Comparison of ENCODE assay signal across 9 cellular contexts in the genomic region with DNA sequence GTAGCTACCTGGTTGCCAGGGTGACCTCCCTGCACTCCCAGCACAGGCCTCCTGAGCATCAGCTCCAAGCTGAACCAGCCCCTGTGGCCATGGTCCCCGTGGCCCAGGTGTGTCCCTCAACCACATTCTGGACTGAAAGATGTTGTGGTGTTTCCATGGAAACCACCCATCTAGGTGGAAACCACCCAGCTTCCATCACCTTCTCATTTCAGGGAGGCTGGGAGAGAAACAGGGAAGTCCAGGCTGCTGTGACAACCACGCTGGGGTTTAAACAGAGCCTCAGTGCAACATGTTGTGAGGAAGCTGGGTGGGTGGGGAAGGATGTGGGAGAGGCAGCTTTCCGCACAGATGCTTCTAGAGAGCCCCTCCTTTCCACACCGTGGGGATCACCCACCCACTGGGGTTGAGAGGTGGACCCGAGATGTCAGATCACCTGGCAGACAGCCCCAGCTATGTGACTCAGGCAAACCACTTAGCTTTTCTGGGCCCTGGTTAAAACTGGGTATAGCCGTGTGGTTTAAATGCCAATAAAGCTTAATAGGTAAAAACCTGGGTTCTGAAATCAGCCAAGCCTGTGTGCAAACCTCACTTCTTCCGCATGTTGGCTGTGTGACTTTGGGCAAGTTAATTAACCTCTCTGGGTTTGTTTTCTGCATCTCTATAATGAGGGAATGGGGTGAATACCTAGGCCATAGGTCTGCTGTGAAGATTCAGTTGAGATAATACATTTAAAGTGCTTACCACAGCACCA. TPM values are rescaled to one million over a fixed set of nuclear protein-coding genes. Genes with fewer than 3 reads are reported as not detected.
DNase-seq lines count a peak whose midpoint lies in the region; ATAC-seq, FAIRE-seq and TF ChIP-seq lines count a peak whose summit lies in the region.
"Had no signal": no experiment of that assay in that cellular context is flagged by ENCODE, and none has a peak within 500 bp of the region (broad histone marks: within the 10 kb centered on the region; RNA-seq: fewer than 3 reads in every experiment).

No MANE protein-coding gene starts in this region.

- CTCF ChIA-PET in naive thymus-derived CD4-positive, alpha-beta T cell (lab: Charles Lee) = interaction anchor here (0.5 to 14.7 kb wide), 14 partner anchors 8 to 1262 kb away, joined by 3 to 379 read pairs (median 4); partner anchors contain the start of gene CD82

- H3K36me3 Mint-ChIP-seq in naive thymus-derived CD4-positive, alpha-beta T cell = peaks cover 0 to 45% (median 2%) of the 10 kb centered on the region in 5 donors

- H3K9me3 Mint-ChIP-seq in naive thymus-derived CD4-positive, alpha-beta T cell = no peaks in the 10 kb centered on the region

- WGBS in esophagus squamous epithelium, 2 donors = 47 to 75% methylated on average over 2 to 6 of the region's 7 CpGs

- H3K27me3 Mint-ChIP-seq in naive thymus-derived CD4-positive, alpha-beta T cell = no peaks in the 10 kb centered on the region

- H3K27me3 ChIP-seq in naive thymus-derived CD4-positive, alpha-beta T cell (ENCODE audit: control insufficient read depth in 2 of 2, insufficient read depth in 2 of 2, low read length in 2 of 2) = no peaks in the 10 kb centered on the region
- no peaks in the 10 kb centered on the region for H3K27me3 ChIP-seq in esophagus squamous epithelium

- H3K27ac ChIP-seq in naive thymus-derived CD4-positive, alpha-beta T cell (ENCODE audit: low read depth, low read length) = peak overlapping the region; percentile 54
- H3K27ac ChIP-seq in esophagus squamous epithelium = peak overlapping the region in 2 of 4 donors; percentile 6 to 36
- H3K27ac ChIP-seq: KMS-11 had no signal

- DNase-seq in GM19239 (ENCODE audit: insufficient read length, low spot score) = peak; percentile 22
- peak; percentile 63 to 82 for DNase-seq in activated CD8-positive, alpha-beta memory T cell treated with anti-CD3 and anti-CD28 coated beads for 4 hours (ENCODE audit: low read depth in 2 of 2)
- peak in 8 of 9 donors; percentile 35 to 57 (median 48) for DNase-seq in naive thymus-derived CD4-positive, alpha-beta T cell
- DNase-seq in esophagus squamous epithelium (lab: John Stamatoyannopoulos, UW) = no peak
- no peak for DNase-seq in NCI-H526 (lab: John Stamatoyannopoulos, UW)
- no peak for DNase-seq in posterior cingulate gyrus
- DNase-seq in SIG-M5 (lab: John Stamatoyannopoulos, UW) = no peak

- no peaks in the 10 kb centered on the region for H3K9me3 ChIP-seq in naive thymus-derived CD4-positive, alpha-beta T cell (ENCODE audit: control insufficient read depth in 2 of 3, low read length in 3 of 3)
- H3K9me3 ChIP-seq in esophagus squamous epithelium = no peaks in the 10 kb centered on the region

- no peak for TF ChIP-seq CTCF in esophagus squamous epithelium (IDR thresholded peaks at IDR 0.05)

- H3K4me3 ChIP-seq in naive thymus-derived CD4-positive, alpha-beta T cell (ENCODE audit: low read length) = no peak overlapping the region
- H3K4me3 ChIP-seq in esophagus squamous epithelium = no peak overlapping the region

- H3K36me3 ChIP-seq in naive thymus-derived CD4-positive, alpha-beta T cell (ENCODE audit: control insufficient read depth in 2 of 3, insufficient read depth in 3 of 3, low read length in 3 of 3) = peaks cover 0 to 10% (median 0%) of the 10 kb centered on the region in 3 experiments
- H3K36me3 ChIP-seq in esophagus squamous epithelium = peaks cover 0 to 95% (median 18%) of the 10 kb centered on the region in 3 donors

- peak overlapping the region; percentile 75 to 91 (median 89) for H3K27ac Mint-ChIP-seq in naive thymus-derived CD4-positive, alpha-beta T cell

- peak; percentile 93 for FAIRE-seq in GM19239 (lab: Jason Lieb, UNC)

- intact Hi-C loops in naive thymus-derived CD4-positive, alpha-beta T cell (cut with micrococcal nuclease) = loop anchor here (1.0 kb wide), 2 partner anchors 15 to 47 kb away; partner anchors contain the start of gene CD82 (in 1 of the 2)
- intact Hi-C loops in esophagus squamous epithelium (cut with DNase I) = no loop called here
- intact Hi-C loops in posterior cingulate gyrus (cut with DNase I) = no loop called here

- peak overlapping the region in 9 of 10 donors; percentile 27 to 69 (median 60) for H3K4me3 Mint-ChIP-seq in naive thymus-derived CD4-positive, alpha-beta T cell

- POLR2A ChIA-PET in naive thymus-derived CD4-positive, alpha-beta T cell (lab: Charles Lee) = interaction anchor here (0.7 to 6.0 kb wide), 15 partner anchors 10 to 65 kb away, joined by 3 to 47 read pairs (median 11); partner anchors contain the start of gene CD82

- peak; percentile 31 for ATAC-seq in HG03095 (IDR thresholded peaks at IDR 0.05; ENCODE audit: unreplicated experiment)
- peak; percentile 82 for ATAC-seq in naive thymus-derived CD4-positive, alpha-beta T cell

- H3K4me1 ChIP-seq in naive thymus-derived CD4-positive, alpha-beta T cell (ENCODE audit: control insufficient read depth in 2 of 2, insufficient read depth in 2 of 2, low read length in 2 of 2) = peaks cover 60 to 78% of the 10 kb centered on the region in 2 donors
- peaks cover 5 to 38% (median 11%) of the 10 kb centered on the region in 3 donors for H3K4me1 ChIP-seq in esophagus squamous epithelium

- TF ChIP-seq POLR2A in esophagus squamous epithelium (IDR thresholded peaks at IDR 0.05) = no peak

- H3K4me1 Mint-ChIP-seq in naive thymus-derived CD4-positive, alpha-beta T cell = peaks cover 40 to 96% (median 83%) of the 10 kb centered on the region in 7 donors

RNA-seq across cellular contexts. Expression of gene CD82, which starts 46.4 kb away (rescaled TPM):
- total RNA-seq in naive thymus-derived CD4-positive, alpha-beta T cell = 100 to 1,000 TPM in 1 of 5 experiments, 10 to 100 TPM in 4; 37.0 to 319 (median 57.2) TPM
- 10 to 100 TPM; 36.4 to 63.1 TPM for polyA plus RNA-seq in naive thymus-derived CD4-positive, alpha-beta T cell
- total RNA-seq in esophagus squamous epithelium = 100 to 1,000 TPM in 3 of 4 donors, 10 to 100 TPM in 1; 70.9 to 137 (median 108) TPM

Comparison
In these comparisons a context has a peak if more than half of its experiments do, and no peak if none do; other contexts are left out.
1. DNase-seq: peak in GM19239 (single experiment), activated CD8-positive, alpha-beta memory T cell treated with anti-CD3 and anti-CD28 coated beads for 4 hours (2 of 2) and naive thymus-derived CD4-positive, alpha-beta T cell (8 of 9); none in esophagus squamous epithelium (single experiment), NCI-H526 (0 of 2), posterior cingulate gyrus (0 of 10) and SIG-M5 (single experiment).
2. intact Hi-C loops: an anchor here in naive thymus-derived CD4-positive, alpha-beta T cell (1.0 kb wide); none called in esophagus squamous epithelium and posterior cingulate gyrus.